Comparison of ENCODE assay signal across 8 cellular contexts in genomic region chr13:98977568-98978270, GRCh38. TPM values are rescaled to one million over a fixed set of nuclear protein-coding genes. Genes with fewer than 3 reads are reported as not detected.
DNase-seq lines count a peak whose midpoint lies in the region; TF ChIP-seq lines count a peak whose summit lies in the region.

A gene with protein sequence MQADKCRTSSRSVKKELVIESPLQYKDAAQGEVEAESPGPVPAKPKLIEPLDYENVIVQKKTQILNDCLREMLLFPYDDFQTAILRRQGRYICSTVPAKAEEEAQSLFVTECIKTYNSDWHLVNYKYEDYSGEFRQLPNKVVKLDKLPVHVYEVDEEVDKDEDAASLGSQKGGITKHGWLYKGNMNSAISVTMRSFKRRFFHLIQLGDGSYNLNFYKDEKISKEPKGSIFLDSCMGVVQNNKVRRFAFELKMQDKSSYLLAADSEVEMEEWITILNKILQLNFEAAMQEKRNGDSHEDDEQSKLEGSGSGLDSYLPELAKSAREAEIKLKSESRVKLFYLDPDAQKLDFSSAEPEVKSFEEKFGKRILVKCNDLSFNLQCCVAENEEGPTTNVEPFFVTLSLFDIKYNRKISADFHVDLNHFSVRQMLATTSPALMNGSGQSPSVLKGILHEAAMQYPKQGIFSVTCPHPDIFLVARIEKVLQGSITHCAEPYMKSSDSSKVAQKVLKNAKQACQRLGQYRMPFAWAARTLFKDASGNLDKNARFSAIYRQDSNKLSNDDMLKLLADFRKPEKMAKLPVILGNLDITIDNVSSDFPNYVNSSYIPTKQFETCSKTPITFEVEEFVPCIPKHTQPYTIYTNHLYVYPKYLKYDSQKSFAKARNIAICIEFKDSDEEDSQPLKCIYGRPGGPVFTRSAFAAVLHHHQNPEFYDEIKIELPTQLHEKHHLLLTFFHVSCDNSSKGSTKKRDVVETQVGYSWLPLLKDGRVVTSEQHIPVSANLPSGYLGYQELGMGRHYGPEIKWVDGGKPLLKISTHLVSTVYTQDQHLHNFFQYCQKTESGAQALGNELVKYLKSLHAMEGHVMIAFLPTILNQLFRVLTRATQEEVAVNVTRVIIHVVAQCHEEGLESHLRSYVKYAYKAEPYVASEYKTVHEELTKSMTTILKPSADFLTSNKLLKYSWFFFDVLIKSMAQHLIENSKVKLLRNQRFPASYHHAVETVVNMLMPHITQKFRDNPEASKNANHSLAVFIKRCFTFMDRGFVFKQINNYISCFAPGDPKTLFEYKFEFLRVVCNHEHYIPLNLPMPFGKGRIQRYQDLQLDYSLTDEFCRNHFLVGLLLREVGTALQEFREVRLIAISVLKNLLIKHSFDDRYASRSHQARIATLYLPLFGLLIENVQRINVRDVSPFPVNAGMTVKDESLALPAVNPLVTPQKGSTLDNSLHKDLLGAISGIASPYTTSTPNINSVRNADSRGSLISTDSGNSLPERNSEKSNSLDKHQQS (N-terminal part only) (minus strand): TSS chr13:98978064. CDS start chr13:98977909, 155 bp downstream.

- peaks cover 48% of the 10 kb centered on the region for H3K4me1 Mint-ChIP-seq in Caco-2 (ENCODE audit: low read depth, unreplicated experiment)

- H3K4me3 ChIP-seq in Caco-2 (ENCODE audit: low read depth, low read length) (peak within 1 kb of the TSS; percentile 11), SJCRH30 (peak within 1 kb of the TSS; percentile 51), esophagus (ENCODE audit: low read depth in 1 of 2, low read length in 2 of 2) (peak within 1 kb of the TSS; percentile 2 to 28)

- POLR2A ChIA-PET in Caco-2 (lab: Charles Lee) = interaction anchor here (0.7 to 0.8 kb wide), 2 partner anchors 40 to 109 kb away, joined by 3 read pairs; no protein-coding TSS in a partner anchor

- H3K36me3 Mint-ChIP-seq in Caco-2 (ENCODE audit: insufficient read depth, unreplicated experiment) = peaks cover 3% of the 10 kb centered on the region

- CTCF ChIA-PET in Caco-2 (lab: Charles Lee) = interaction anchor here (0.8 to 1.6 kb wide), 3 partner anchors 9 to 81 kb away, joined by 3 to 5 read pairs (median 4); no protein-coding TSS in a partner anchor

- H3K9me3 ChIP-seq in Caco-2 (no peaks in the 10 kb centered on the region), SJCRH30 (replicated peaks) (no peaks in the 10 kb centered on the region), esophagus (ENCODE audit: control insufficient read depth in 2 of 2, insufficient read depth in 1 of 2, low read depth in 1 of 2, low read length in 1 of 2) (no peaks in the 10 kb centered on the region)

- no peaks in the 10 kb centered on the region for H3K36me3 ChIP-seq in Caco-2 (ENCODE audit: control insufficient read depth, insufficient read depth, low read length)
- H3K36me3 ChIP-seq in SJCRH30 = no peaks in the 10 kb centered on the region
- H3K36me3 ChIP-seq in esophagus (ENCODE audit: control insufficient read depth in 2 of 2, insufficient read depth in 2 of 2, low read length in 1 of 2) = no peaks in the 10 kb centered on the region

- DNase-seq in Caco-2 (peak; percentile 63 to 68), SJCRH30 (peak; percentile 85 to 86), mucosa of gallbladder (ENCODE audit: low spot score) (peak; percentile 52), ureter (ENCODE audit: low spot score) (peak; percentile 53), NCI-H1048 (lab: John Stamatoyannopoulos, UW) (no peak), GM20000 (ENCODE audit: low spot score) (no peak), cortex of kidney (lab: John Stamatoyannopoulos, UW) (no peak)

- peak within 1 kb of the TSS; percentile 77 for H3K4me3 Mint-ChIP-seq in Caco-2 (ENCODE audit: unreplicated experiment)

- 26 to 29% methylated on average over 16 of the region's 16 CpGs for WGBS in esophagus, 2 donors

- no peak for TF ChIP-seq CTCF in Caco-2 (IDR thresholded peaks at IDR 0.05; ENCODE audit: insufficient read depth in 1 of 2, low read depth in 1 of 2, low read length in 1 of 2, severe bottlenecking in 1 of 2, unreplicated experiment in 1 of 2)
- no peak for TF ChIP-seq CTCF in GM20000 (IDR thresholded peaks at IDR 0.05; ENCODE audit: extremely low read depth, missing control alignments)

- BruUV-seq in Caco-2 (replicated peaks; lab: Mats Ljungman, UMichigan) = no TSS peak

- no peaks in the 10 kb centered on the region for H3K9me3 Mint-ChIP-seq in Caco-2 (ENCODE audit: unreplicated experiment)

- intact Hi-C loops in Caco-2 (cut with micrococcal nuclease; ENCODE audit: unreplicated experiment) = loop anchor here (1.0 to 5.0 kb wide), 2 partner anchors 57 to 110 kb away; no protein-coding TSS in a partner anchor

- peaks cover 50% of the 10 kb centered on the region for H3K4me1 ChIP-seq in Caco-2
- H3K4me1 ChIP-seq in SJCRH30 = peaks cover 27% of the 10 kb centered on the region
- H3K4me1 ChIP-seq in esophagus (ENCODE audit: control insufficient read depth in 2 of 2, insufficient read depth in 2 of 2, low read length in 1 of 2) = peaks cover 0 to 7% of the 10 kb centered on the region in 2 donors

- no peaks in the 10 kb centered on the region for H3K27me3 ChIP-seq in Caco-2 (replicated peaks; ENCODE audit: control insufficient read depth, insufficient read depth, low read length)
- no peaks in the 10 kb centered on the region for H3K27me3 ChIP-seq in SJCRH30
- no peaks in the 10 kb centered on the region for H3K27me3 ChIP-seq in esophagus (ENCODE audit: control insufficient read depth in 1 of 2, insufficient read depth in 2 of 2, low read length in 2 of 2)

- H3K27me3 Mint-ChIP-seq in Caco-2 (ENCODE audit: insufficient read depth, unreplicated experiment) = no peaks in the 10 kb centered on the region

- peak within 1 kb of the TSS; percentile 88 for H3K27ac Mint-ChIP-seq in Caco-2 (ENCODE audit: unreplicated experiment)

- H3K27ac ChIP-seq in SJCRH30 (peak within 1 kb of the TSS; percentile 62), esophagus (ENCODE audit: low read depth in 2 of 2, low read length in 1 of 2) (peak within 1 kb of the TSS; percentile 18 to 65)

RNA-seq across cellular contexts. Expression of the gene that starts here (rescaled TPM):
- total RNA-seq in Caco-2 (2022) (219 and 260 TPM in 2 replicates), mucosa of gallbladder (72.2 TPM), ureter (108 TPM)
- total RNA-seq in SJCRH30 (2014; rRNA removed; shearing (Covaris generic)) = 53.7 and 60.5 TPM in 2 replicates
- 10 to 100 TPM; 69.1 to 83.1 TPM for polyA plus RNA-seq in esophagus

Comparison
In these comparisons a context has a peak if more than half of its experiments do, and no peak if none do; other contexts are left out.
1. DNase-seq: peak in Caco-2 (2 of 2), SJCRH30 (2 of 2), mucosa of gallbladder (single experiment) and ureter (single experiment); none in NCI-H1048 (single experiment), GM20000 (single experiment) and cortex of kidney (single experiment).
2. Peak in every context shown above with its lines, with median percentiles within 50 percentile points of each other: H3K4me3 ChIP-seq.